In the genomic region with DNA sequence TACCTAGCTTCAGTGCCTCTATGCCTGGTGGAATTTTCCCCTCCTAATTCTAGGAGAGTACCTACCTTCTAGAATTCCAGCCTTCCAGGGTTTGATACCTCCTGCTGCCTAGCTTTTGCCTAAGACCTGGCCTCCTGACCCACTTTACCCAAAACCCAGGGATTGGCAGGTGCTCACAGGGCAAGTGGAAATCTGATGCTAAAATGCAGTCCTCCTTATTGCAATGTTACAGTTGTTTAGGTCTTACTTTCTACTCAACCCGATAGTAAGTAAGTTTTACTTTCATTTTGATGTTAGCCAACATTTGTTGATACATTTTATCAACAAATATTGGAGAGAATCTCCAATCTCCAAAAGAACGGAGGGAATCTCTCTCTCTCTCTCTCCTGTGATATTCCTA, we compare ENCODE assay signal across 1 cellular context.
TF ChIP-seq lines count a peak whose summit lies in the region.

No MANE protein-coding gene starts in this region.

TF ChIP-seq in GM23338, 12 proteins besides CTCF, POLR2A, EP300 and RAD21 (continued from another document):
- TF ChIP-seq ZNF462 (CRISPR knock-in tag; IDR thresholded peaks at IDR 0.05) (no peak), NANOG (IDR thresholded peaks at IDR 0.05; ENCODE audit: borderline replicate concordance) (no peak), EZH2 (IDR thresholded peaks at IDR 0.05; ENCODE audit: low read depth, unreplicated experiment) (no peak), ZNF114 (CRISPR knock-in tag; IDR thresholded peaks at IDR 0.05) (no peak), POLR2AphosphoS5 (IDR thresholded peaks at IDR 0.05; ENCODE audit: low read depth) (no peak), CREB1 (CRISPR knock-in tag; IDR thresholded peaks at IDR 0.05; ENCODE audit: low read depth) (no peak), JUNB (IDR thresholded peaks at IDR 0.05; ENCODE audit: unreplicated experiment) (no peak), ZNF331 (CRISPR knock-in tag; IDR thresholded peaks at IDR 0.05; ENCODE audit: low read depth) (no peak), EZH2phosphoT487 (IDR thresholded peaks at IDR 0.05; ENCODE audit: unreplicated experiment) (no peak), STAT1 (IDR thresholded peaks at IDR 0.05; ENCODE audit: unreplicated experiment) (no peak)
- TF ChIP-seq, protein P1, sequence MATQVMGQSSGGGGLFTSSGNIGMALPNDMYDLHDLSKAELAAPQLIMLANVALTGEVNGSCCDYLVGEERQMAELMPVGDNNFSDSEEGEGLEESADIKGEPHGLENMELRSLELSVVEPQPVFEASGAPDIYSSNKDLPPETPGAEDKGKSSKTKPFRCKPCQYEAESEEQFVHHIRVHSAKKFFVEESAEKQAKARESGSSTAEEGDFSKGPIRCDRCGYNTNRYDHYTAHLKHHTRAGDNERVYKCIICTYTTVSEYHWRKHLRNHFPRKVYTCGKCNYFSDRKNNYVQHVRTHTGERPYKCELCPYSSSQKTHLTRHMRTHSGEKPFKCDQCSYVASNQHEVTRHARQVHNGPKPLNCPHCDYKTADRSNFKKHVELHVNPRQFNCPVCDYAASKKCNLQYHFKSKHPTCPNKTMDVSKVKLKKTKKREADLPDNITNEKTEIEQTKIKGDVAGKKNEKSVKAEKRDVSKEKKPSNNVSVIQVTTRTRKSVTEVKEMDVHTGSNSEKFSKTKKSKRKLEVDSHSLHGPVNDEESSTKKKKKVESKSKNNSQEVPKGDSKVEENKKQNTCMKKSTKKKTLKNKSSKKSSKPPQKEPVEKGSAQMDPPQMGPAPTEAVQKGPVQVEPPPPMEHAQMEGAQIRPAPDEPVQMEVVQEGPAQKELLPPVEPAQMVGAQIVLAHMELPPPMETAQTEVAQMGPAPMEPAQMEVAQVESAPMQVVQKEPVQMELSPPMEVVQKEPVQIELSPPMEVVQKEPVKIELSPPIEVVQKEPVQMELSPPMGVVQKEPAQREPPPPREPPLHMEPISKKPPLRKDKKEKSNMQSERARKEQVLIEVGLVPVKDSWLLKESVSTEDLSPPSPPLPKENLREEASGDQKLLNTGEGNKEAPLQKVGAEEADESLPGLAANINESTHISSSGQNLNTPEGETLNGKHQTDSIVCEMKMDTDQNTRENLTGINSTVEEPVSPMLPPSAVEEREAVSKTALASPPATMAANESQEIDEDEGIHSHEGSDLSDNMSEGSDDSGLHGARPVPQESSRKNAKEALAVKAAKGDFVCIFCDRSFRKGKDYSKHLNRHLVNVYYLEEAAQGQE (IDR thresholded peaks at IDR 0.05; ENCODE audit: unreplicated experiment): no peak
